13 cellular contexts compared by ENCODE assay signal in the genomic region with DNA sequence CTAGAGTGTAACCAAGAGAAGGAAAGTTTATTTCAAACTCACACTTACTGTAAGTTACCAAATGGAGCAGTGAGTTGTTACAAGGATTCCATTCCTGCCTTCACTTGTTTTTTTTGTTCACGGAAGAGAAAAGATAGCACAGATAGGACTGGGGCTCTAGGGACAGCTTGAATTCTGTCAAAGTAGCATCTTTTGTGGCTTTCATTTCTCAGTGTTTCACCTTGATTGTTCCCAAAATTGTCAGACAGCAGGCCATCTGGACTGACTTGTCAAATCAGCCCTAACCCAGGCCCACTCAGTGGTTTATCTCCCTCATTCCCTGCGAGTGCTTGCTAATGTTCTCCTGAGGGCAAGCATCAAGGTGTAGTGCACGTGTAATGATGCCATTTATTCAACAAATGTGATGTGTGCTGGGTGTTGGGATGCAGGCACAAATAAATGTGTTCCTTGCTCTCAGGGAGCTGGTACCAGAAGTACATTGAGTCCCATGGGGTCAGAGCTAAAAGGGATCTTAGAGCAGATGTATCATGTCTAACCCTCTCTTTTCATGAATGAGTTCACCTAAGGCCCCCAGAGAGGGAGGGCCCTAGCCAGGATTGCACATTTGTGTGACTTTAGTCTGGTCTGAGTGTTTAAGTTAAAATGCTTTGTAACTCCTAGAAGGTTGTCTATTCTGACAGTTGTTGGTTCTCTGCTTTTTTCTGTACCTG. TPM values are rescaled to one million over a fixed set of nuclear protein-coding genes. Genes with fewer than 3 reads are reported as not detected.
DNase-seq lines count a peak whose midpoint lies in the region; ATAC-seq and TF ChIP-seq lines count a peak whose summit lies in the region.
"Had no signal": no experiment of that assay in that cellular context is flagged by ENCODE, and none has a peak within 500 bp of the region (broad histone marks: within the 10 kb centered on the region; RNA-seq: fewer than 3 reads in every experiment).

No MANE protein-coding gene starts in this region.

- 91 to 94% (median 93%) methylated on average over 3 of the region's 3 CpGs for WGBS in psoas muscle, 3 donors

- H3K4me3 ChIP-seq in GM06990 (replicated peaks; ENCODE audit: low read depth, low read length) (no peak overlapping the region), RWPE2 (ENCODE audit: severe bottlenecking) (no peak overlapping the region), dorsolateral prefrontal cortex (no peak overlapping the region), psoas muscle (no peak overlapping the region), mucosa of descending colon (no peak overlapping the region)
- H3K4me3 ChIP-seq: left lung, MG63 had no signal

- intact Hi-C loops in dorsolateral prefrontal cortex (cut with DNase I) = no loop called here
- intact Hi-C loops in psoas muscle (cut with DNase I) = loop anchor here in 1 of 2 donors (5.0 kb wide), 1 partner anchor 47 kb away; no protein-coding TSS in a partner anchor
- intact Hi-C loops in mucosa of descending colon (cut with DNase I, micrococcal nuclease) = no loop called here

- no peak for TF ChIP-seq CTCF in GM06990 (IDR thresholded peaks at IDR 0.05; ENCODE audit: insufficient read depth, low read length, poor library complexity, severe bottlenecking)
- TF ChIP-seq CTCF in RWPE2 (IDR thresholded peaks at IDR 0.05; ENCODE audit: poor library complexity, severe bottlenecking) = no peak
- TF ChIP-seq CTCF in dorsolateral prefrontal cortex (IDR thresholded peaks at IDR 0.05 in 54 of 56, conservative IDR thresholded peaks at IDR 0.05 in 2 of 56; ENCODE audit: low read depth in 1 of 56, partially characterized antibody in 56 of 56) = no peak
- no peak for TF ChIP-seq CTCF in psoas muscle (IDR thresholded peaks at IDR 0.05)
- no peak for TF ChIP-seq CTCF in mucosa of descending colon (IDR thresholded peaks at IDR 0.05)

- DNase-seq in GM06990 (ENCODE audit: extremely low read depth, insufficient read length) = peak; percentile 1
- DNase-seq in RWPE2 (ENCODE audit: low spot score) = no peak
- peak in 1 of 10 donors; percentile 7 for DNase-seq in dorsolateral prefrontal cortex
- DNase-seq in psoas muscle = no peak
- no peak for DNase-seq in mucosa of descending colon
- DNase-seq: activated CD8-positive, alpha-beta memory T cell treated with anti-CD3 and anti-CD28 coated beads, Interleukin-2, amount 10 ng/mL, durations not matched to agents 7 days and 5 days; effector memory CD8-positive, alpha-beta T cell had no signal

- H3K27ac ChIP-seq in RWPE2 (ENCODE audit: poor library complexity, severe bottlenecking) (peak overlapping the region; percentile 29), dorsolateral prefrontal cortex (peak overlapping the region; percentile 33 to 100 (median 97)), psoas muscle (peak overlapping the region; percentile 23)
- H3K27ac ChIP-seq: C4-2B had no signal

- H3K27me3 ChIP-seq in GM06990 (replicated peaks; ENCODE audit: control insufficient read depth, insufficient read depth, low read length) (no peaks in the 10 kb centered on the region), RWPE2 (ENCODE audit: insufficient read depth, poor library complexity, severe bottlenecking) (no peaks in the 10 kb centered on the region), dorsolateral prefrontal cortex (no peaks in the 10 kb centered on the region), psoas muscle (ENCODE audit: insufficient read depth in 3 of 3, low read length in 2 of 3) (no peaks in the 10 kb centered on the region)
- H3K27me3 ChIP-seq: left lung, MG63 had no signal

- H3K4me1 ChIP-seq in RWPE2 (ENCODE audit: insufficient read depth, poor library complexity, severe bottlenecking) (peaks cover 11% of the 10 kb centered on the region), psoas muscle (peaks cover 7% of the 10 kb centered on the region), mucosa of descending colon (ENCODE audit: low read depth) (peaks cover 3% of the 10 kb centered on the region)

- ATAC-seq in RWPE2 (ENCODE audit: low read depth) = no peak
- no peak for ATAC-seq in psoas muscle
- ATAC-seq in HG03039 (IDR thresholded peaks at IDR 0.05; ENCODE audit: unreplicated experiment) = no peak
- no peak for ATAC-seq in mucosa of descending colon
- ATAC-seq in HG03521 (IDR thresholded peaks at IDR 0.05; ENCODE audit: unreplicated experiment) = no peak
- no peak for ATAC-seq in HG02884 (IDR thresholded peaks at IDR 0.05; ENCODE audit: unreplicated experiment)
- ATAC-seq: activated CD8-positive, alpha-beta memory T cell treated with anti-CD3 and anti-CD28 coated beads, Interleukin-2, amount 10 ng/mL, durations not matched to agents 7 days and 5 days; effector memory CD8-positive, alpha-beta T cell had no signal

- H3K36me3 ChIP-seq in GM06990 (ENCODE audit: control insufficient read depth, insufficient read depth, low read length) = no peaks in the 10 kb centered on the region; the same call in 1 of the 2 replicates
- H3K36me3 ChIP-seq in RWPE2 (ENCODE audit: low read depth) = no peaks in the 10 kb centered on the region; the same call in 1 of the 2 replicates
- peaks cover 0 to 15% of the 10 kb centered on the region in 2 donors for H3K36me3 ChIP-seq in psoas muscle (ENCODE audit: insufficient read depth in 1 of 2, low read depth in 1 of 2)
- H3K36me3 ChIP-seq in mucosa of descending colon (ENCODE audit: low read depth) = no peaks in the 10 kb centered on the region
- H3K36me3 ChIP-seq: MG63 had no signal

- no peaks in the 10 kb centered on the region for H3K9me3 ChIP-seq in RWPE2 (ENCODE audit: severe bottlenecking)
- H3K9me3 ChIP-seq in psoas muscle = no peaks in the 10 kb centered on the region
- H3K9me3 ChIP-seq in mucosa of descending colon = no peaks in the 10 kb centered on the region
- H3K9me3 ChIP-seq: left lung, MG63 had no signal

RNA-seq across cellular contexts. Expression of gene PDHB, which starts 49.1 kb away (rescaled TPM):
- 10 to 100 TPM; 33.2 to 82.3 (median 62.6) TPM for total RNA-seq in dorsolateral prefrontal cortex
- 100 to 1,000 TPM; 105 to 158 (median 128) TPM for total RNA-seq in psoas muscle
- 100 to 1,000 TPM; 116 to 137 (median 131) TPM for polyA plus RNA-seq in psoas muscle
- 10 to 100 TPM; 65.0 to 69.6 (median 66.6) TPM for total RNA-seq in mucosa of descending colon

RNA-seq across cellular contexts. Expression of gene PXK, which starts 51.8 kb away (rescaled TPM):
- 100 to 1,000 TPM in 86 of 120 experiments, 10 to 100 TPM in 34; 55.2 to 497 (median 130) TPM for total RNA-seq in dorsolateral prefrontal cortex
- total RNA-seq in psoas muscle = 10 to 100 TPM; 15.5 to 17.5 (median 16.5) TPM
- polyA plus RNA-seq in psoas muscle = 10 to 100 TPM in 1 of 3 donors, 1 to 10 TPM in 2; 3.4 to 14.7 (median 8.6) TPM
- total RNA-seq in mucosa of descending colon = 10 to 100 TPM; 14.5 to 33.4 (median 19.5) TPM

Comparison
In these comparisons a context has a peak if more than half of its experiments do, and no peak if none do; other contexts are left out.
1. H3K27ac ChIP-seq: peak in every context shown above with its lines; median percentile 97 in dorsolateral prefrontal cortex; 29 in RWPE2; 23 in psoas muscle.